Comparison of ENCODE assay signal across 8 cellular contexts in the genomic region with DNA sequence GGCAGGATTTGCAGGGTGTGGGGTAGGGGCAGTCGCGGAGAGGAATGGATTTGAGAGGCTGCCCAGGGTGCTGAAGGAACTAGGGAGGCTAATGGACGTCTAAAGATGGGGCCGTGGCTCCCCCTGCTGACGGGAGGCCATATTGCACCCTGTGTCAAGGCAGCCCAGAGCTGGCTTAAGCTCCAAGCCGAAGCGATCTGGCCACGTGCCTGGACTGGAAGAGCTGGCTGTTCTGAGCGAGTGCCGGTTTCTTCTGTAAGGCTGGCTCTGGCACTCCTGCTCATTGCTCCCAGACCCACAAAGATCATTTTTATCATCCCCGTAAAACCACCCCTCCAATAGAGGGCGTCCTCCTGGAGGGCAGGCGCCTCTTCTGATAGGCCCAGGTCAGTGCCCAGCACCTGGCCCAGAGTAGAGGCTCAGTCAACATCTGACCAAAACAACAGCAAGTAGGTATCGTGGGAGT. TPM values are rescaled to one million over a fixed set of nuclear protein-coding genes. Genes with fewer than 3 reads are reported as not detected.
DNase-seq lines count a peak whose midpoint lies in the region; ATAC-seq and TF ChIP-seq lines count a peak whose summit lies in the region.

No MANE protein-coding gene starts in this region.

- in situ Hi-C loops in G401 (cut with HindIII; ENCODE audit: low sequenced_read_pairs), result no loop called here

- H3K4me3 ChIP-seq in HL-60 (replicated peaks; ENCODE audit: insufficient read depth, low read length), result peak overlapping the region; percentile 41

- ATAC-seq in HG02870 (IDR thresholded peaks at IDR 0.05; ENCODE audit: unreplicated experiment), result no peak

- peak; percentile 89 for DNase-seq in G401 (ENCODE audit: low spot score)
- DNase-seq in HL-60 (ENCODE audit: low read depth in 1 of 2, low spot score in 1 of 2), result peak in 1 of 2 experiments; percentile 73
- peak; percentile 49 for DNase-seq in NOMO-1 treated with DMSO at 0.1 percent for 48 hours (lab: John Stamatoyannopoulos, UW; ENCODE audit: unreplicated experiment)
- peak; percentile 77 for DNase-seq in activated CD8-positive, alpha-beta memory T cell treated with anti-CD3 and anti-CD28 coated beads, Interleukin-2, amount 50 U/mL, for 4 hours
- peak; percentile 77 for DNase-seq in epidermal melanocyte (ENCODE audit: insufficient read length, low spot score)
- DNase-seq in mucosa of gallbladder (ENCODE audit: low spot score), result peak; percentile 86
- peak; percentile 91 for DNase-seq in stimulated activated CD8-positive, alpha-beta memory T cell treated with anti-CD3 and anti-CD28 coated beads, Interleukin-4, amount 100 ng/mL, for 48 hours

- H3K27me3 ChIP-seq in HL-60 (ENCODE audit: insufficient read depth, poor library complexity, severe bottlenecking), result peaks cover under 1% of the 10 kb centered on the region

- H3K27ac ChIP-seq in HL-60 (replicated peaks), result no peak overlapping the region

- TF ChIP-seq CTCF in HL-60 (IDR thresholded peaks at IDR 0.05; ENCODE audit: insufficient read depth, low read length), result peak; percentile 53

RNA-seq across cellular contexts. Expression of a gene that starts 5.6 kb away (rescaled TPM):
- 0.74 TPM in 1 of 2 replicates, not detected in the other for total RNA-seq in G401 (2014; rRNA removed; shearing (Covaris generic))
- 28.3 TPM for total RNA-seq in mucosa of gallbladder

RNA-seq across cellular contexts. Expression of a gene that starts 19.8 kb away (rescaled TPM):
- total RNA-seq in G401 (2014; rRNA removed; shearing (Covaris generic)), result 13.1 and 14.5 TPM in 2 replicates
- total RNA-seq in mucosa of gallbladder, result 165 TPM

RNA-seq across cellular contexts. Expression of a gene that starts 21.0 kb away (rescaled TPM):
- total RNA-seq in G401 (2014; rRNA removed; shearing (Covaris generic)), result 0.20 and 2.5 TPM in 2 replicates
- total RNA-seq in mucosa of gallbladder, result 0.12 TPM

RNA-seq across cellular contexts. Expression of a gene that starts 56.2 kb away (rescaled TPM):
- total RNA-seq in G401 (2014; rRNA removed; shearing (Covaris generic)), result 132 and 202 TPM in 2 replicates
- 221 TPM for total RNA-seq in mucosa of gallbladder

RNA-seq across cellular contexts. Expression of a gene that starts 56.7 kb away (rescaled TPM):
- 5.3 and 6.8 TPM in 2 replicates for total RNA-seq in G401 (2014; rRNA removed; shearing (Covaris generic))
- total RNA-seq in mucosa of gallbladder, result 18.6 TPM

Comparison
In these comparisons a context has a peak if more than half of its experiments do, and no peak if none do; other contexts are left out.
1. RNA of a gene that starts 5.6 kb away (total RNA-seq): 28.3 TPM in mucosa of gallbladder (single experiment); 0.74 TPM in G401; every median in the first group is over 10 times any median in the second.
2. RNA of a gene that starts 19.8 kb away (total RNA-seq): 165 TPM in mucosa of gallbladder (single experiment); 13.1 to 14.5 TPM in G401; every median in the first group is over 10 times any median in the second.